Comparison of ENCODE assay signal across 20 cellular contexts in genomic region chr4:150852237-150852636, GRCh38.
DNase-seq lines count a peak whose midpoint lies in the region; ATAC-seq and TF ChIP-seq lines count a peak whose summit lies in the region.
"Had no signal": no experiment of that assay in that cellular context is flagged by ENCODE, and none has a peak within 500 bp of the region (broad histone marks: within the 10 kb centered on the region; RNA-seq: fewer than 3 reads in every experiment).

No MANE protein-coding gene starts in this region.

- dilution Hi-C loops in mammary epithelial cell (cut with HindIII; ENCODE audit: low sequenced_read_pairs): no loop called here

- CTCF ChIA-PET in mammary epithelial cell (lab: Charles Lee; ENCODE audit: low non-redundant PET): no interaction called here

- H3K36me3 ChIP-seq in mammary epithelial cell (ENCODE audit: insufficient read depth, low read length): peaks cover 2% of the 10 kb centered on the region
- H3K36me3 ChIP-seq in upper lobe of right lung: peaks cover 10% of the 10 kb centered on the region

- TSS peak; percentile 88 for BruUV-seq in mammary epithelial cell (replicated peaks; lab: Mats Ljungman, UMichigan)

- DNase-seq in Right ventricle myocardium superior (no peak), right cardiac atrium (no peak), NOMO-1 treated with DMSO at 0.1 percent for 48 hours (lab: John Stamatoyannopoulos, UW; ENCODE audit: unreplicated experiment) (peak; percentile 47), mammary epithelial cell (no peak), upper lobe of right lung (no peak)
- DNase-seq in activated CD4-positive, alpha-beta T cell treated with anti-CD3 and anti-CD28 coated beads for 4 hours: no peak
- DNase-seq: activated CD8-positive, alpha-beta memory T cell treated with anti-CD3 and anti-CD28 coated beads for 24 hours; CD4-positive, alpha-beta memory T cell; DMS79 treated with DMSO at 0.1 percent for 48 hours; gastrocnemius medialis; NCI-H1436; NCI-H82; stimulated activated CD4-positive, alpha-beta T cell treated with anti-CD3 and anti-CD28 coated beads, Interleukin-12 subunit alpha, Interleukin-12 subunit beta, amount 100 ng/mL, for 4 hours; T-helper 1 cell had no signal

- H3K27me3 ChIP-seq in right cardiac atrium (ENCODE audit: control insufficient read depth, insufficient read depth) (no peaks in the 10 kb centered on the region), mammary epithelial cell (ENCODE audit: insufficient read depth, low read length) (no peaks in the 10 kb centered on the region), upper lobe of right lung (no peaks in the 10 kb centered on the region)
- H3K27me3 ChIP-seq: gastrocnemius medialis, tibial nerve had no signal

- H3K79me2 ChIP-seq in mammary epithelial cell (ENCODE audit: insufficient read depth, low read length): no peaks in the 10 kb centered on the region

- H3K27ac ChIP-seq in right cardiac atrium (ENCODE audit: low read length) (no peak overlapping the region), mammary epithelial cell (ENCODE audit: insufficient read depth, low read depth, low read length) (no peak overlapping the region), upper lobe of right lung (no peak overlapping the region)
- H3K27ac ChIP-seq: gastrocnemius medialis, RWPE1, tibial nerve had no signal

- no peaks in the 10 kb centered on the region for H3K9me3 ChIP-seq in right cardiac atrium (ENCODE audit: control insufficient read depth, low read length)
- H3K9me3 ChIP-seq in mammary epithelial cell (replicated peaks; ENCODE audit: insufficient read depth, low read length): no peaks in the 10 kb centered on the region
- H3K9me3 ChIP-seq in upper lobe of right lung: no peaks in the 10 kb centered on the region
- H3K9me3 ChIP-seq: gastrocnemius medialis, tibial nerve had no signal

- no peak overlapping the region for H3K9ac ChIP-seq in mammary epithelial cell (ENCODE audit: insufficient read depth, low read length)

- H3K4me3 ChIP-seq in right cardiac atrium (ENCODE audit: low read length) (no peak overlapping the region), mammary epithelial cell (replicated peaks in 1 of 3; ENCODE audit: insufficient read depth in 1 of 3, low read depth in 2 of 3, low read length in 3 of 3) (no peak overlapping the region), upper lobe of right lung (no peak overlapping the region)
- H3K4me3 ChIP-seq: gastrocnemius medialis, tibial nerve had no signal

- ATAC-seq in Right ventricle myocardium superior (ENCODE audit: poor library complexity) (peak; percentile 38), right cardiac atrium (no peak), upper lobe of right lung (peak; percentile 41), HG03565 (IDR thresholded peaks at IDR 0.05; ENCODE audit: unreplicated experiment) (no peak), GM18907 (IDR thresholded peaks at IDR 0.05; ENCODE audit: unreplicated experiment) (no peak)
- ATAC-seq: activated CD4-positive, CD25-positive, alpha-beta regulatory T cell treated with anti-CD3 and anti-CD28 coated beads, Interleukin-2, amount 50 U/mL, for 24 hours; gastrocnemius medialis; stimulated activated memory B cell treated with anti-CD40 and anti-IgM and Interleukin-4, amounts not matched to agents 10 μg/mL and 1 μg/mL and 100 μg/mL, for 72 hours had no signal

- no peak overlapping the region for H3K4me2 ChIP-seq in mammary epithelial cell (ENCODE audit: insufficient read depth, low read depth, low read length)

- in situ Hi-C loops in mammary epithelial cell (cut with MboI; ENCODE audit: low sequenced_read_pairs in 2 of 2): loop anchor here in 1 of 2 donors (25.0 kb wide), 1 partner anchor 840 kb away; no protein-coding TSS in a partner anchor

- intact Hi-C loops in Right ventricle myocardium superior (cut with DNase I): no loop called here
- intact Hi-C loops in right cardiac atrium (cut with DNase I): no loop called here
- intact Hi-C loops in mammary epithelial cell (cut with micrococcal nuclease): no loop called here
- intact Hi-C loops in upper lobe of right lung (cut with DNase I): no loop called here

- H2AFZ ChIP-seq in mammary epithelial cell (ENCODE audit: low read depth, low read length): no peak overlapping the region

- H3K4me1 ChIP-seq in right cardiac atrium (ENCODE audit: control insufficient read depth, insufficient read depth, low read length) (no peaks in the 10 kb centered on the region), mammary epithelial cell (ENCODE audit: insufficient read depth, low read length) (peaks cover 11% of the 10 kb centered on the region), upper lobe of right lung (no peaks in the 10 kb centered on the region)
- H3K4me1 ChIP-seq: gastrocnemius medialis, tibial nerve had no signal

- TF ChIP-seq CTCF in mammary epithelial cell (conservative IDR thresholded peaks at IDR 0.05 in 1 of 2, IDR thresholded peaks at IDR 0.05 in 1 of 2; ENCODE audit: extremely low read depth in 1 of 2, insufficient read depth in 1 of 2, low read depth in 1 of 2, low read length in 2 of 2) (no peak), upper lobe of right lung (IDR thresholded peaks at IDR 0.05) (no peak)

- H4K20me1 ChIP-seq in mammary epithelial cell (ENCODE audit: insufficient read depth, low read length): no peaks in the 10 kb centered on the region

- 61% methylated on average over 1 of the region's 1 CpG for WGBS in right cardiac atrium
- 100% methylated on average over 1 of the region's 1 CpG for WGBS in mammary epithelial cell (ENCODE audit: low coverage, missing lambda C conversion rate)

Comparison
In these comparisons a context has a peak if more than half of its experiments do, and no peak if none do; other contexts are left out.
1. ATAC-seq: peak in Right ventricle myocardium superior (single experiment) and upper lobe of right lung (single experiment); none in right cardiac atrium (0 of 2), HG03565 (single experiment) and GM18907 (single experiment).